Comparison of ENCODE assay signal across 11 cellular contexts in genomic region chr2:26623541-26624497, GRCh38. TPM values are rescaled to one million over a fixed set of nuclear protein-coding genes. Genes with fewer than 3 reads are reported as not detected.
DNase-seq lines count a peak whose midpoint lies in the region; ATAC-seq, FAIRE-seq and TF ChIP-seq lines count a peak whose summit lies in the region.
"Had no signal": no experiment of that assay in that cellular context is flagged by ENCODE, and none has a peak within 500 bp of the region (broad histone marks: within the 10 kb centered on the region; RNA-seq: fewer than 3 reads in every experiment).

No MANE protein-coding gene starts in this region.

- peaks cover 4% of the 10 kb centered on the region; the same call in 1 of the 3 replicates for H3K9me3 ChIP-seq in A549
- H3K9me3 ChIP-seq in mesodermal cell (ENCODE audit: control insufficient read depth, low read length), result no peaks in the 10 kb centered on the region
- H3K9me3 ChIP-seq: BLaER1 had no signal

- no peak overlapping the region for H3K4me3 ChIP-seq in A549
- no peak overlapping the region for H3K4me3 ChIP-seq in cardiac fibroblast (replicated peaks in 1 of 2; ENCODE audit: low read depth in 2 of 2, low read length in 2 of 2)
- H3K4me3 ChIP-seq in mesodermal cell (ENCODE audit: extremely low read depth, insufficient read depth, low read length, poor library complexity, severe bottlenecking), result no peak overlapping the region
- H3K4me3 ChIP-seq: BLaER1 had no signal

- peak; percentile 17 to 32; a peak in 2 of 6 replicates for ATAC-seq in A549
- no peak for ATAC-seq in activated CD8-positive, alpha-beta T cell treated with anti-CD3 and anti-CD28 coated beads, Interleukin-2, amount 10 ng/mL, durations not matched to agents 7 days and 5 days
- no peak for ATAC-seq in HG02981 (IDR thresholded peaks at IDR 0.05; ENCODE audit: unreplicated experiment)
- no peak for ATAC-seq in HG03280 (IDR thresholded peaks at IDR 0.05; ENCODE audit: unreplicated experiment)

- 81% methylated on average over 19 of the region's 19 CpGs for WGBS in A549 (ENCODE audit: missing lambda C conversion rate)
- 71 to 80% methylated on average over 13 to 18 of the region's 19 CpGs for WGBS in mesodermal cell (ENCODE audit: insufficient coverage in 2 of 2), 2 experiments

- CTCF ChIA-PET in A549 (lab: Yijun Ruan, JAX), result interaction anchor here (0.7 to 4.7 kb wide), 10 partner anchors 10 to 222 kb away, joined by 3 to 42 read pairs (median 4); no protein-coding TSS in a partner anchor
- CTCF ChIA-PET in activated naive CD4-positive, alpha-beta T cell treated with anti-CD3 and anti-CD28 coated beads, Interleukin-2, amount 10 ng/mL, durations not matched to agents 7 days and 5 days (lab: Charles Lee), result no interaction called here
- CTCF ChIA-PET in activated CD8-positive, alpha-beta T cell treated with anti-CD3 and anti-CD28 coated beads, Interleukin-2, amount 10 ng/mL, durations not matched to agents 7 days and 5 days (lab: Charles Lee), result interaction anchor here (1.5 kb wide), 2 partner anchors 12 to 27 kb away, joined by 3 read pairs; no protein-coding TSS in a partner anchor

- no peak for TF ChIP-seq POLR2A in A549 (IDR thresholded peaks at IDR 0.05; ENCODE audit: low read length)

- TF ChIP-seq CTCF in A549 (IDR thresholded peaks at IDR 0.05) (no peak), cardiac fibroblast (IDR thresholded peaks at IDR 0.05; ENCODE audit: low read depth, low read length) (no peak)

- no peak for TF ChIP-seq RAD21 in A549 (conservative IDR thresholded peaks at IDR 0.05 in 1 of 2, IDR thresholded peaks at IDR 0.05 in 1 of 2)

- peaks cover 15% of the 10 kb centered on the region for H3K27me3 Mint-ChIP-seq in activated naive CD4-positive, alpha-beta T cell treated with anti-CD3 and anti-CD28 coated beads, Interleukin-2, amount 10 ng/mL, durations not matched to agents 7 days and 5 days
- H3K27me3 Mint-ChIP-seq in activated CD8-positive, alpha-beta T cell treated with anti-CD3 and anti-CD28 coated beads, Interleukin-2, amount 10 ng/mL, durations not matched to agents 7 days and 5 days (ENCODE audit: low read depth), result peaks cover 16% of the 10 kb centered on the region

- H3K4me1 ChIP-seq in A549 (peaks cover 7% of the 10 kb centered on the region; the same call in 2 of the 3 replicates), mesodermal cell (ENCODE audit: control insufficient read depth, insufficient read depth, low read length, poor library complexity, severe bottlenecking) (peaks cover 9% of the 10 kb centered on the region)

- H3K4me3 Mint-ChIP-seq in activated naive CD4-positive, alpha-beta T cell treated with anti-CD3 and anti-CD28 coated beads, Interleukin-2, amount 10 ng/mL, durations not matched to agents 7 days and 5 days, result no peak overlapping the region
- no peak overlapping the region for H3K4me3 Mint-ChIP-seq in activated CD8-positive, alpha-beta T cell treated with anti-CD3 and anti-CD28 coated beads, Interleukin-2, amount 10 ng/mL, durations not matched to agents 7 days and 5 days

- POLR2A ChIA-PET in A549 (lab: Yijun Ruan, JAX), result no interaction called here
- POLR2A ChIA-PET in activated CD8-positive, alpha-beta T cell treated with anti-CD3 and anti-CD28 coated beads, Interleukin-2, amount 10 ng/mL, durations not matched to agents 7 days and 5 days (lab: Charles Lee), result no interaction called here

- no peak overlapping the region for H3K4me2 ChIP-seq in A549
- H3K4me2 ChIP-seq: BLaER1 had no signal

- no peak for DNase-seq in A549 (ENCODE audit: low read depth in 1 of 2, low spot score in 1 of 2)
- DNase-seq in LHCN-M2 (ENCODE audit: low read depth), result peak; percentile 12
- DNase-seq in cardiac fibroblast (ENCODE audit: low read depth in 2 of 2), result peak; percentile 45 to 58
- DNase-seq in activated naive CD4-positive, alpha-beta T cell treated with anti-CD3 and anti-CD28 coated beads, Interleukin-2, amount 10 ng/mL, durations not matched to agents 7 days and 5 days, result no peak
- DNase-seq in activated CD8-positive, alpha-beta T cell treated with anti-CD3 and anti-CD28 coated beads, Interleukin-2, amount 10 ng/mL, durations not matched to agents 7 days and 5 days, result no peak
- DNase-seq: H7 had no signal

- H3K27ac Mint-ChIP-seq in activated naive CD4-positive, alpha-beta T cell treated with anti-CD3 and anti-CD28 coated beads, Interleukin-2, amount 10 ng/mL, durations not matched to agents 7 days and 5 days, result no peak overlapping the region
- no peak overlapping the region for H3K27ac Mint-ChIP-seq in activated CD8-positive, alpha-beta T cell treated with anti-CD3 and anti-CD28 coated beads, Interleukin-2, amount 10 ng/mL, durations not matched to agents 7 days and 5 days

- H3K9me3 Mint-ChIP-seq in activated naive CD4-positive, alpha-beta T cell treated with anti-CD3 and anti-CD28 coated beads, Interleukin-2, amount 10 ng/mL, durations not matched to agents 7 days and 5 days, result no peaks in the 10 kb centered on the region
- H3K9me3 Mint-ChIP-seq in activated CD8-positive, alpha-beta T cell treated with anti-CD3 and anti-CD28 coated beads, Interleukin-2, amount 10 ng/mL, durations not matched to agents 7 days and 5 days (ENCODE audit: insufficient read depth), result no peaks in the 10 kb centered on the region

- no peaks in the 10 kb centered on the region for H3K4me1 Mint-ChIP-seq in activated naive CD4-positive, alpha-beta T cell treated with anti-CD3 and anti-CD28 coated beads, Interleukin-2, amount 10 ng/mL, durations not matched to agents 7 days and 5 days
- no peaks in the 10 kb centered on the region for H3K4me1 Mint-ChIP-seq in activated CD8-positive, alpha-beta T cell treated with anti-CD3 and anti-CD28 coated beads, Interleukin-2, amount 10 ng/mL, durations not matched to agents 7 days and 5 days (ENCODE audit: low read depth)

- H3K36me3 Mint-ChIP-seq in activated naive CD4-positive, alpha-beta T cell treated with anti-CD3 and anti-CD28 coated beads, Interleukin-2, amount 10 ng/mL, durations not matched to agents 7 days and 5 days, result no peaks in the 10 kb centered on the region
- no peaks in the 10 kb centered on the region for H3K36me3 Mint-ChIP-seq in activated CD8-positive, alpha-beta T cell treated with anti-CD3 and anti-CD28 coated beads, Interleukin-2, amount 10 ng/mL, durations not matched to agents 7 days and 5 days (ENCODE audit: low read depth)

- peak overlapping the region in 1 of 2 experiments; percentile 47; a peak in 3 of 6 replicates for H3K27ac ChIP-seq in A549
- H3K27ac ChIP-seq in mesodermal cell (ENCODE audit: low read depth, low read length, severe bottlenecking), result peak overlapping the region; percentile 57
- H3K27ac ChIP-seq: BLaER1 had no signal

- FAIRE-seq in A549 (lab: Jason Lieb, UNC), result no peak

- no peaks in the 10 kb centered on the region for H3K36me3 ChIP-seq in mesodermal cell (ENCODE audit: control insufficient read depth, insufficient read depth, low read length)
- H3K36me3 ChIP-seq: BLaER1 had no signal

- no peak for TF ChIP-seq EP300 in A549 (IDR thresholded peaks at IDR 0.05)

TF ChIP-seq in A549, 52 proteins besides CTCF, POLR2A, EP300 and RAD21 (continues in another document):
- TF ChIP-seq HOXA7 (CRISPR knock-in tag; IDR thresholded peaks at IDR 0.05) (no peak), SMC3 (IDR thresholded peaks at IDR 0.05) (no peak), HES2 (IDR thresholded peaks at IDR 0.05) (no peak), RFX5 (IDR thresholded peaks at IDR 0.05) (no peak), FOSL2 (IDR thresholded peaks at IDR 0.05) (no peak), FOSL2 (CRISPR knock-in tag; IDR thresholded peaks at IDR 0.05) (no peak), ZFP36 (IDR thresholded peaks at IDR 0.05; ENCODE audit: borderline replicate concordance, partially characterized antibody) (no peak), CHD2 (IDR thresholded peaks at IDR 0.05; ENCODE audit: low read length, partially characterized antibody) (no peak), ATOH8 (CRISPR knock-in tag; IDR thresholded peaks at IDR 0.05; ENCODE audit: low read depth) (no peak), NR3C1 (IDR thresholded peaks at IDR 0.05) (no peak), POLR2AphosphoS2 (conservative IDR thresholded peaks at IDR 0.05; ENCODE audit: low read length) (no peak), MAX (IDR thresholded peaks at IDR 0.05) (no peak), CBX2 (IDR thresholded peaks at IDR 0.05; ENCODE audit: borderline replicate concordance, low read depth) (no peak), NPAS2 (CRISPR knock-in tag; IDR thresholded peaks at IDR 0.05; ENCODE audit: borderline replicate concordance) (no peak)
- TF ChIP-seq, protein P1, sequence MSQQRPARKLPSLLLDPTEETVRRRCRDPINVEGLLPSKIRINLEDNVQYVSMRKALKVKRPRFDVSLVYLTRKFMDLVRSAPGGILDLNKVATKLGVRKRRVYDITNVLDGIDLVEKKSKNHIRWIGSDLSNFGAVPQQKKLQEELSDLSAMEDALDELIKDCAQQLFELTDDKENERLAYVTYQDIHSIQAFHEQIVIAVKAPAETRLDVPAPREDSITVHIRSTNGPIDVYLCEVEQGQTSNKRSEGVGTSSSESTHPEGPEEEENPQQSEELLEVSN (IDR thresholded peaks at IDR 0.05; ENCODE audit: borderline replicate concordance, low read depth), result no peak

RNA-seq across cellular contexts. Expression of gene CIB4, which starts 17.3 kb away (rescaled TPM):
- polyA plus RNA-seq in A549 (2011; rRNA removed) (1.0 and 2.7 TPM in 2 replicates), A549 (2017; fragmentation: RNase III; extraction: RNeasy Plus Mini Kit Qiagen cat#74134 plus additional on column Dnase treatment) (0.30 to 0.76 TPM in 2 of 3 replicates, not detected in the other)
- 0.29 TPM in 2 replicates for polyA plus RNA-seq in A549 (2012; cell fraction: cytosol; rRNA removed)
- 0.24 TPM in 1 of 2 replicates, not detected in the other for polyA plus RNA-seq in A549 (2012; cell fraction: nucleus; rRNA removed)
- polyA minus RNA-seq in A549 (2011; rRNA and poly(A)+ RNA removed), result 0.58 TPM in 1 of 2 replicates, not detected in the other
- total RNA-seq in LHCN-M2 (2014; rRNA removed), result not detected in 2 replicates
- polyA plus RNA-seq in LHCN-M2 (2012), result not detected
- not detected for polyA plus RNA-seq in mesodermal cell (2013, experiment 1 of 2)
- not detected for polyA plus RNA-seq in mesodermal cell (2013, experiment 2 of 2)
- not detected for total RNA-seq in activated CD8-positive, alpha-beta T cell treated with anti-CD3 and anti-CD28 coated beads, Interleukin-2, amount 10 ng/mL, durations not matched to agents 7 days and 5 days
- total RNA-seq: H7, lower leg skin had no signal

Comparison
In these comparisons a context has a peak if more than half of its experiments do, and no peak if none do; other contexts are left out.
1. ATAC-seq: peak in A549 (2 of 2); none in activated CD8-positive, alpha-beta T cell treated with anti-CD3 and anti-CD28 coated beads, Interleukin-2, amount 10 ng/mL, durations not matched to agents 7 days and 5 days (single experiment), HG02981 (single experiment) and HG03280 (single experiment).
2. DNase-seq: peak in LHCN-M2 (single experiment) and cardiac fibroblast (2 of 2); none in A549 (0 of 2), activated naive CD4-positive, alpha-beta T cell treated with anti-CD3 and anti-CD28 coated beads, Interleukin-2, amount 10 ng/mL, durations not matched to agents 7 days and 5 days (single experiment) and activated CD8-positive, alpha-beta T cell treated with anti-CD3 and anti-CD28 coated beads, Interleukin-2, amount 10 ng/mL, durations not matched to agents 7 days and 5 days (single experiment).